In genomic region chr11:45391168-45391850, GRCh38 we compare ENCODE assay signal across 23 cellular contexts.
DNase-seq lines count a peak whose midpoint lies in the region; ATAC-seq, FAIRE-seq and TF ChIP-seq lines count a peak whose summit lies in the region.
"Had no signal": no experiment of that assay in that cellular context is flagged by ENCODE, and none has a peak within 500 bp of the region (broad histone marks: within the 10 kb centered on the region; RNA-seq: fewer than 3 reads in every experiment).

No MANE protein-coding gene starts in this region.

- H3K9me3 ChIP-seq in left ventricle myocardium inferior (replicated peaks) (no peaks in the 10 kb centered on the region), H1 (ENCODE audit: insufficient read depth in 2 of 2, low read depth in 1 of 2, low read length in 1 of 2) (no peaks in the 10 kb centered on the region), right lobe of liver (no peaks in the 10 kb centered on the region), neuronal stem cell (replicated peaks in 1 of 2; ENCODE audit: control insufficient read depth in 2 of 2, insufficient read depth in 1 of 2, low read depth in 1 of 2, low read length in 2 of 2) (no peaks in the 10 kb centered on the region)
- H3K9me3 ChIP-seq: SJSA1 had no signal

- TF ChIP-seq POLR2A in H1 (IDR thresholded peaks at IDR 0.05; ENCODE audit: control extremely low read depth in 1 of 2, low read depth in 2 of 2, low read length in 2 of 2) (no peak), right lobe of liver (IDR thresholded peaks at IDR 0.05) (no peak)

- no peak overlapping the region for H3K23ac ChIP-seq in H1 (ENCODE audit: insufficient read length)
- H3K23ac ChIP-seq in neuronal stem cell (ENCODE audit: low read depth, low read length, poor library complexity), result no peak overlapping the region

- no peaks in the 10 kb centered on the region for H3K79me2 ChIP-seq in H1 (ENCODE audit: control insufficient read depth in 1 of 2, insufficient read depth in 2 of 2, low read length in 2 of 2)

- H3K9ac ChIP-seq in H1 (replicated peaks in 1 of 4; ENCODE audit: extremely low read depth in 1 of 4, low read depth in 3 of 4, low read length in 3 of 4) (no peak overlapping the region), neuronal stem cell (ENCODE audit: low read depth, low read length, poor library complexity) (no peak overlapping the region)
- H3K9ac ChIP-seq: BLaER1 treated with 17β-estradiol and CSF1 and Interleukin-3, amounts not matched to agents 10 nM and 100 nM; GM23248 had no signal

- CTCF ChIA-PET in H1 (lab: Charles Lee; ENCODE audit: partially characterized antibody), result interaction anchor here (1.5 to 2.9 kb wide), 3 partner anchors 14 to 380 kb away, joined by 4 to 14 read pairs (median 8); no protein-coding TSS in a partner anchor

- no peak for TF ChIP-seq RAD21 in H1 (IDR thresholded peaks at IDR 0.05 in 1 of 2, conservative IDR thresholded peaks at IDR 0.05 in 1 of 2; ENCODE audit: low read depth in 2 of 2, low read length in 2 of 2)

- H2AFZ ChIP-seq in H1 (ENCODE audit: low read length) (no peak overlapping the region), neuronal stem cell (ENCODE audit: low read length) (no peak overlapping the region)
- H2AFZ ChIP-seq: GM23248 had no signal

- H4K91ac ChIP-seq in H1 (replicated peaks; ENCODE audit: insufficient read length, low read length) (no peak overlapping the region), neuronal stem cell (ENCODE audit: low read depth, low read length, poor library complexity) (no peak overlapping the region)

- TF ChIP-seq CTCF in left ventricle myocardium inferior (IDR thresholded peaks at IDR 0.05; ENCODE audit: borderline replicate concordance) (no peak), H1 (IDR thresholded peaks at IDR 0.05; ENCODE audit: control extremely low read depth in 1 of 3, insufficient read depth in 1 of 3, low read depth in 1 of 3, low read length in 3 of 3) (no peak), right lobe of liver (IDR thresholded peaks at IDR 0.05) (no peak)

- no peak overlapping the region for H3K4ac ChIP-seq in H1 (replicated peaks; ENCODE audit: insufficient read length, low read depth, low read length)
- no peak overlapping the region for H3K4ac ChIP-seq in neuronal stem cell (ENCODE audit: low read length)

- DNase-seq in cardiac septum (ENCODE audit: low spot score) (peak; percentile 64), left ventricle myocardium inferior (no peak), H1 (ENCODE audit: low read depth in 1 of 2, low spot score in 2 of 2) (no peak), right lobe of liver (peak in 2 of 3 donors; percentile 63 to 74), neuronal stem cell (ENCODE audit: low spot score) (no peak), RKO (ENCODE audit: low spot score) (no peak), NCI-H1694 (lab: John Stamatoyannopoulos, UW) (no peak)
- DNase-seq: 8988T; CD4-positive, alpha-beta memory T cell; DND-41; HCEC 1CT; NCI-H1048; NCI-H1436 treated with DMSO at 0.1 percent for 48 hours; NCI-H2029 treated with DMSO at 0.1 percent for 48 hours; NCI-H2171; NCI-H82 had no signal

- H4K8ac ChIP-seq in H1 (ENCODE audit: extremely low read depth, insufficient read depth, low read length) (no peak overlapping the region), neuronal stem cell (ENCODE audit: low read depth, low read length) (no peak overlapping the region)

- H3K4me3 ChIP-seq in left ventricle myocardium inferior (no peak overlapping the region), H1 (ENCODE audit: extremely low read depth in 1 of 4, insufficient read depth in 2 of 4, low read depth in 3 of 4, low read length in 4 of 4) (no peak overlapping the region), right lobe of liver (no peak overlapping the region), neuronal stem cell (ENCODE audit: low read length in 2 of 2) (no peak overlapping the region)
- H3K4me3 ChIP-seq: BLaER1 treated with 17β-estradiol and CSF1 and Interleukin-3, amounts not matched to agents 10 nM and 100 nM; GM12878; GM23248; SJSA1 had no signal

- H3K4me1 ChIP-seq in left ventricle myocardium inferior, result no peaks in the 10 kb centered on the region
- peaks cover 0 to 3% (median 0%) of the 10 kb centered on the region in 4 experiments; a peak in 1 of 7 replicates for H3K4me1 ChIP-seq in H1 (replicated peaks in 1 of 4; ENCODE audit: control insufficient read depth in 3 of 4, insufficient read depth in 4 of 4, low read length in 3 of 4)
- H3K4me1 ChIP-seq in right lobe of liver, result peaks cover 0 to 69% (median 31%) of the 10 kb centered on the region in 4 donors
- H3K4me1 ChIP-seq in neuronal stem cell (ENCODE audit: control insufficient read depth in 2 of 2, insufficient read depth in 1 of 2, low read depth in 1 of 2, low read length in 2 of 2), result peaks cover 0 to 4% of the 10 kb centered on the region in 2 donors
- H3K4me1 ChIP-seq: SJSA1 had no signal

- H2BK15ac ChIP-seq in H1 (ENCODE audit: low read length), result 0 out of 2 replicates have a peak overlapping the region, but pooled peaks have one; percentile 81
- H2BK15ac ChIP-seq in neuronal stem cell (ENCODE audit: low read length), result peak overlapping the region; percentile 62

- H3K27ac ChIP-seq in left ventricle myocardium inferior (replicated peaks) (no peak overlapping the region), H1 (ENCODE audit: low read depth, low read length) (no peak overlapping the region), right lobe of liver (peak overlapping the region; percentile 71 to 92 (median 80)), neuronal stem cell (replicated peaks; ENCODE audit: low read length) (no peak overlapping the region)
- H3K27ac ChIP-seq: BLaER1 treated with 17β-estradiol and CSF1 and Interleukin-3, amounts not matched to agents 10 nM and 100 nM; GM23248; SJSA1 had no signal

- H3K36me3 ChIP-seq in left ventricle myocardium inferior (no peaks in the 10 kb centered on the region), H1 (ENCODE audit: control insufficient read depth in 2 of 4, insufficient read depth in 4 of 4, low read length in 3 of 4) (no peaks in the 10 kb centered on the region), right lobe of liver (no peaks in the 10 kb centered on the region), neuronal stem cell (replicated peaks in 1 of 2; ENCODE audit: control insufficient read depth in 2 of 2, insufficient read depth in 2 of 2, low read length in 2 of 2) (no peaks in the 10 kb centered on the region)
- H3K36me3 ChIP-seq: BLaER1 treated with 17β-estradiol and CSF1 and Interleukin-3, amounts not matched to agents 10 nM and 100 nM; SJSA1 had no signal

- TF ChIP-seq EP300 in H1 (IDR thresholded peaks at IDR 0.05; ENCODE audit: borderline replicate concordance in 1 of 2, low read depth in 2 of 2, low read length in 2 of 2), result no peak

- no peak overlapping the region for H3K56ac ChIP-seq in H1 (replicated peaks; ENCODE audit: insufficient read length, low read depth, low read length)

- no peak overlapping the region for H2BK12ac ChIP-seq in H1 (ENCODE audit: low read depth, low read length)
- H2BK12ac ChIP-seq in neuronal stem cell (ENCODE audit: low read length), result no peak overlapping the region

- WGBS in H1 (ENCODE audit: extremely low coverage in 1 of 2, insufficient coverage in 1 of 2, insufficient read length in 1 of 2, insufficient replicate concordance in 2 of 2, low coverage in 1 of 2, low lambda C conversion rate in 2 of 2, missing lambda C conversion rate in 1 of 2), 2 experiments, result 90% methylated on average over 9 of the region's 9 CpGs; no CpG with 5 or more reads in 1 of the 2 experiments
- 23% methylated on average over 4 of the region's 9 CpGs for WGBS in right lobe of liver (ENCODE audit: insufficient coverage, low coverage, low lambda C conversion rate, missing lambda C conversion rate)
- WGBS in neuronal stem cell (ENCODE audit: extremely low coverage in 2 of 2, insufficient read length in 2 of 2, insufficient replicate concordance in 1 of 2), 2 donors, result no CpG with 5 or more reads among the region's 9 CpGs

- H4K20me1 ChIP-seq in H1 (replicated peaks in 1 of 2; ENCODE audit: control insufficient read depth in 1 of 2, insufficient read depth in 2 of 2, low read length in 2 of 2), result no peaks in the 10 kb centered on the region

- no peak for FAIRE-seq in H1 (lab: Jason Lieb, UNC)
- FAIRE-seq: GM12878, RCC 7860 had no signal

- intact Hi-C loops in cardiac septum (cut with DNase I), result no loop called here
- intact Hi-C loops in left ventricle myocardium inferior (cut with micrococcal nuclease), result no loop called here
- intact Hi-C loops in right lobe of liver (cut with DNase I), result no loop called here

- no peak overlapping the region for H4K5ac ChIP-seq in H1 (ENCODE audit: insufficient read length, low read depth, low read length)

- H3K23me2 ChIP-seq in H1 (ENCODE audit: low read depth, low read length), result peaks cover 2% of the 10 kb centered on the region; the same call in 1 of the 2 replicates

- no peak overlapping the region for H2BK120ac ChIP-seq in H1 (replicated peaks; ENCODE audit: low read depth, low read length)
- H2BK120ac ChIP-seq in neuronal stem cell (ENCODE audit: low read depth, low read length), result no peak overlapping the region

- POLR2A ChIA-PET in H1 (lab: Charles Lee; ENCODE audit: partially characterized antibody), result interaction anchor here (1.2 kb wide), 1 partner anchor 229 kb away, joined by 3 read pairs; no protein-coding TSS in a partner anchor

- H2BK5ac ChIP-seq in H1 (ENCODE audit: low read depth, low read length) (no peak overlapping the region), neuronal stem cell (ENCODE audit: low read length) (no peak overlapping the region)

- no peak overlapping the region for H3K18ac ChIP-seq in H1 (ENCODE audit: extremely low read depth, low read length)
- peak overlapping the region; percentile 19 for H3K18ac ChIP-seq in neuronal stem cell (ENCODE audit: low read length)

- H2AK5ac ChIP-seq in H1 (ENCODE audit: low read depth, low read length) (no peak overlapping the region), neuronal stem cell (ENCODE audit: low read depth, low read length) (peak overlapping the region; percentile 60)

- no peak overlapping the region for H2BK20ac ChIP-seq in H1 (ENCODE audit: low read length)

- peaks cover 43% of the 10 kb centered on the region for H3K27me3 ChIP-seq in left ventricle myocardium inferior (ENCODE audit: low read depth)
- H3K27me3 ChIP-seq in H1 (replicated peaks in 1 of 4; ENCODE audit: control insufficient read depth in 3 of 4, extremely low read depth in 1 of 4, insufficient read depth in 3 of 4, low read length in 3 of 4), result no peaks in the 10 kb centered on the region; a peak in 1 of 7 replicates
- no peaks in the 10 kb centered on the region for H3K27me3 ChIP-seq in right lobe of liver
- peaks cover 0 to 55% (median 0%) of the 10 kb centered on the region in 3 experiments for H3K27me3 ChIP-seq in neuronal stem cell (ENCODE audit: control insufficient read depth in 3 of 3, insufficient read depth in 3 of 3, low read depth in 1 of 3, low read length in 3 of 3)
- H3K27me3 ChIP-seq: SJSA1 had no signal

- H3K14ac ChIP-seq in H1 (ENCODE audit: insufficient read length) (no peak overlapping the region), neuronal stem cell (ENCODE audit: low read length) (no peak overlapping the region)

- H3K4me2 ChIP-seq in H1 (ENCODE audit: insufficient read depth in 1 of 2, low read depth in 2 of 2, low read length in 2 of 2) (no peak overlapping the region), neuronal stem cell (ENCODE audit: insufficient read depth, low read length, poor library complexity, severe bottlenecking) (no peak overlapping the region)
- H3K4me2 ChIP-seq: BLaER1 treated with 17β-estradiol and CSF1 and Interleukin-3, amounts not matched to agents 10 nM and 100 nM had no signal

- H3K79me1 ChIP-seq in H1 (ENCODE audit: low read depth, low read length), result no peaks in the 10 kb centered on the region
- H3K79me1 ChIP-seq in neuronal stem cell (ENCODE audit: low read depth, low read length), result no peaks in the 10 kb centered on the region

- ATAC-seq in right lobe of liver, result peak; percentile 62 to 73 (median 70)
- ATAC-seq in GM21447 (IDR thresholded peaks at IDR 0.05; ENCODE audit: unreplicated experiment), result no peak
- ATAC-seq: GM12878, Right ventricle myocardium inferior had no signal

Comparison
In these comparisons a context has a peak if more than half of its experiments do, and no peak if none do; other contexts are left out.
1. DNase-seq: peak in cardiac septum (single experiment) and right lobe of liver (2 of 3); none in left ventricle myocardium inferior (single experiment), H1 (0 of 2), neuronal stem cell (single experiment), RKO (single experiment) and NCI-H1694 (single experiment).
2. H3K27ac ChIP-seq: peak in right lobe of liver (3 of 3); none in left ventricle myocardium inferior (single experiment), H1 (single experiment) and neuronal stem cell (single experiment).